8 cellular contexts compared by ENCODE assay signal in the genomic region with DNA sequence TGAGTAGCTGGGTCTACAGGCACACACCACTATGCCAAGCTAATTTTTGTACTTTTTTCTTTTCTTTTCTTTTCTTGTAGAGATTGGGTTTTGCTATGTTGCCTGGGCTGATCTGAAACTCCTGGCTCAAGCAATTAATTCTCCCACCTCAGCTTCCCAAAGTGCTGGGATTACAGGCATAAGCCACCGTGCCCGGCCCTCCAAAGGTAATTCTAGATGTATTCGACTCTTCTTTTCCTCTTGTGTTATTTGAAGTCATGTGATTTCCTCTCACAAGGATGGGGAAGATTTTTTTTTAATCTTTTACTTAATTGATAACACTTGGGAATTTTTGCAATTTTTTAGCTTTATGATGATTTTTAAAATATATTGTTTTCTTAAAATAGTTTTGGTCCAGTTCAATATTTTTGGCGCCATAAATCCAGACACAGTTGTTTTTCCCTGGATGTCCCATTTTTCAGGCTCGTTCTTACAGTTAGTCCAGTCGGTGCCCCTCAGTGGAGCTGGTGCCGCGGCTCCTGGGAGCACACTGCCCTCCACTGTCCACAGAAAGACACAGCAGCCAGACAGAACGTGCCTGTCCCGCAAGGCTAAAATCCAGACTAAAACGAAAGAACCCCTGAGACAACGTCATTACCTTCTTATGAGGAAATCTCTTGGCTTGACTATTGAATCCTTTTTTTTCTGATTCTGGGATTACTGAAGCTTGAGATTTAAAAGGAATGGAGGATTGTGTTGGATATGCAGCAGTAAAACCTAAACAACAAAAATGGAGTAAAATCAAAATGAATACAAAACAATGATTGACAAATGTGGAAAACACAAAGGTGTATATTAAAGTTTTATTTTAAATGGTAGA. TPM values are rescaled to one million over a fixed set of nuclear protein-coding genes. Genes with fewer than 3 reads are reported as not detected.
DNase-seq lines count a peak whose midpoint lies in the region; ATAC-seq and TF ChIP-seq lines count a peak whose summit lies in the region.

No MANE protein-coding gene starts in this region.

- DNase-seq in AG10803 (ENCODE audit: low read depth), result peak; percentile 86
- peak; percentile 44 for DNase-seq in NCI-H1048 (lab: John Stamatoyannopoulos, UW)
- peak; percentile 35 to 74 (median 58) for DNase-seq in T-helper 1 cell
- peak; percentile 76 to 91 (median 82) for DNase-seq in adrenal gland
- peak; percentile 83 to 93 for DNase-seq in cardiac muscle cell (ENCODE audit: low read depth in 1 of 2, low spot score in 1 of 2)
- DNase-seq in posterior vena cava (ENCODE audit: low spot score), result peak; percentile 93

- peak; percentile 99 for TF ChIP-seq CTCF in AG10803 (conservative IDR thresholded peaks at IDR 0.05; ENCODE audit: low read length)
- peak; percentile 82 to 99 (median 96) for TF ChIP-seq CTCF in adrenal gland (IDR thresholded peaks at IDR 0.05)
- peak; percentile 95 for TF ChIP-seq CTCF in cardiac muscle cell (IDR thresholded peaks at IDR 0.05; ENCODE audit: low read depth, low read length)

- H3K4me1 ChIP-seq in adrenal gland (replicated peaks in 1 of 2), result peaks cover 7 to 9% of the 10 kb centered on the region in 2 donors
- H3K4me1 ChIP-seq in cardiac muscle cell (ENCODE audit: low read depth), result no peaks in the 10 kb centered on the region

- 12 to 13% (median 12%) methylated on average over 12 of the region's 12 CpGs for whole genome bisulfite sequencing in adrenal gland, 4 donors

- peak overlapping the region; percentile 42 to 86 (median 74) for H3K27ac ChIP-seq in adrenal gland
- H3K27ac ChIP-seq in cardiac muscle cell, result no peak overlapping the region

- intact Hi-C loops in adrenal gland (cut with DNase I) (loop anchor here in 1 of 2 donors (2.0 kb wide), 1 partner anchor 190 kb away; no protein-coding TSS in a partner anchor), posterior vena cava (cut with DNase I) (loop anchor here (2.0 to 5.0 kb wide), 2 partner anchors 189 to 190 kb away; no protein-coding TSS in a partner anchor)

- no peaks in the 10 kb centered on the region for H3K27me3 ChIP-seq in adrenal gland
- H3K27me3 ChIP-seq in cardiac muscle cell, result no peaks in the 10 kb centered on the region

- peak; percentile 47 for ATAC-seq in GM19452 (IDR thresholded peaks at IDR 0.05; ENCODE audit: unreplicated experiment)
- no peak for ATAC-seq in GM19023 (IDR thresholded peaks at IDR 0.05; ENCODE audit: unreplicated experiment)

- no peak for TF ChIP-seq POLR2A in adrenal gland (IDR thresholded peaks at IDR 0.05)

- H3K36me3 ChIP-seq in adrenal gland (replicated peaks in 1 of 2) (no peaks in the 10 kb centered on the region), cardiac muscle cell (no peaks in the 10 kb centered on the region)

- H3K9me3 ChIP-seq in adrenal gland (replicated peaks in 1 of 3) (no peaks in the 10 kb centered on the region), cardiac muscle cell (ENCODE audit: low read depth) (no peaks in the 10 kb centered on the region)

- H3K4me3 ChIP-seq in AG10803 (ENCODE audit: low read length) (peak overlapping the region; percentile 26), adrenal gland (peak overlapping the region in 1 of 4 donors; percentile 23), cardiac muscle cell (no peak overlapping the region)

RNA-seq across cellular contexts. Expression of a gene that starts 22.4 kb away (rescaled TPM):
- total RNA-seq in adrenal gland (1 to 10 TPM; 2.1 to 8.9 (median 5.7) TPM), cardiac muscle cell (5.7 and 10.7 TPM in 2 replicates), posterior vena cava (1 to 10 TPM; 2.1 to 2.9 TPM)
- polyA plus RNA-seq in adrenal gland (1 to 10 TPM; 5.4 to 8.6 (median 7.8) TPM), cardiac muscle cell (9.9 and 17.7 TPM in 2 replicates)

RNA-seq across cellular contexts. Expression of a gene that starts 24.4 kb away (rescaled TPM):
- 10 to 100 TPM; 15.6 to 88.4 (median 31.1) TPM for total RNA-seq in adrenal gland
- polyA plus RNA-seq in adrenal gland, result 1 to 10 TPM; 5.6 to 9.8 (median 8.8) TPM
- 29.9 and 32.2 TPM in 2 replicates for total RNA-seq in cardiac muscle cell
- 19.0 and 23.7 TPM in 2 replicates for polyA plus RNA-seq in cardiac muscle cell
- 1 to 10 TPM; 7.5 to 8.7 TPM for total RNA-seq in posterior vena cava
